ENCODE assay signal across 17 cellular contexts in the genomic region with DNA sequence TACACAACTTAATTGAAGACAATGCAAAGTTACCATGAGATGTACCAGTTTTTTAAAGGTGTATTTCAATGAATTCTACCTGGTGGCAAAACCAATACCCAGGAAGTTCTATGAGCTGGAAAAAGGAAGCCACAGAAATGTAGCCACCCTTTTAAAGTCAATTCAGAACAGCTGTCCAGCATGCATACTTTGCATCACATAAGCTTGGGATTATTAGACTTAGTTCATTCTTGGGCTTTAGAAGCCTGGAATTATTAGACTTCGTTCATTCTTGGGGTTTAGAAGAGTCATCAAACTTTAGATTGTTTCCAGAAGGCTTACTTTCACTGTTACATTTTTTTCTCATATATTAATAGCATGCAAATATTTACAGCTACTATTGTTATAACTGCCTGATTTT.
"Had no signal": no experiment of that assay in that cellular context is flagged by ENCODE, and none has a peak within 500 bp of the region (broad histone marks: within the 10 kb centered on the region; RNA-seq: fewer than 3 reads in every experiment).

No MANE protein-coding gene starts in this region.

- H3K36me3 ChIP-seq: breast epithelium, vagina had no signal

- H3K27me3 ChIP-seq: breast epithelium, tibial artery, vagina had no signal

- ATAC-seq: natural killer cell treated with Interleukin-12 subunit alpha and Interleukin-12 subunit beta and Interleukin-15 and Interleukin-18, amount 100 ng/mL, for 72 hours had no signal

- DNase-seq: activated CD4-positive, CD25-positive, alpha-beta regulatory T cell treated with anti-CD3 and anti-CD28 coated beads, Interleukin-2, amount 50 U/mL, for 72 hours; activated naive CD4-positive, alpha-beta T cell; activated naive CD8-positive, alpha-beta T cell treated with anti-CD3 and anti-CD28 coated beads, Interleukin-2, amount 10 ng/mL, durations not matched to agents 7 days and 5 days; anterior cingulate cortex; cerebellar nuclear complex; dermis blood vessel endothelial cell; hippocampal formation; kidney; mesendoderm; nucleus accumbens; posterior cingulate gyrus; T-helper 1 cell; tibial artery had no signal

- H3K4me3 ChIP-seq: breast epithelium, tibial artery, vagina had no signal

- H3K9me3 ChIP-seq: breast epithelium, tibial artery, vagina had no signal

- H3K27ac ChIP-seq: breast epithelium, epithelial cell of prostate, tibial artery, vagina had no signal
